19 cellular contexts compared by ENCODE assay signal in genomic region chr3:18919158-18919557, GRCh38.
A peak's percentile ranks its signal among the peaks of the same experiment; 100 is the strongest.
DNase-seq lines count a peak whose midpoint lies in the region; ATAC-seq and TF ChIP-seq lines count a peak whose summit lies in the region.
"Had no signal": no experiment of that assay in that cellular context is flagged by ENCODE, and none has a peak within 500 bp of the region (broad histone marks: within the 10 kb centered on the region; RNA-seq: fewer than 3 reads in every experiment).

No MANE protein-coding gene starts in this region.

- H3K4me1 ChIP-seq in foreskin keratinocyte: no peaks in the 10 kb centered on the region
- H3K4me1 ChIP-seq: A549, Caco-2 had no signal

- no peak overlapping the region for H3K4me3 Mint-ChIP-seq in activated CD4-positive, alpha-beta T cell treated with anti-CD3 and anti-CD28 coated beads for 36 hours
- H3K4me3 Mint-ChIP-seq in activated naive CD8-positive, alpha-beta T cell treated with anti-CD3 and anti-CD28 coated beads, Interleukin-2, amount 50 U/mL, for 24 hours: no peak overlapping the region
- H3K4me3 Mint-ChIP-seq in activated naive CD8-positive, alpha-beta T cell treated with anti-CD3 and anti-CD28 coated beads for 36 hours: no peak overlapping the region
- no peak overlapping the region for H3K4me3 Mint-ChIP-seq in stimulated activated naive CD8-positive, alpha-beta T cell treated with anti-CD3 and anti-CD28 coated beads, Interleukin-15, amount 100 ng/mL, for 72 hours
- H3K4me3 Mint-ChIP-seq: CD4-positive, alpha-beta T cell; GM23338 had no signal

- H3K27ac Mint-ChIP-seq in activated CD4-positive, alpha-beta T cell treated with anti-CD3 and anti-CD28 coated beads for 36 hours: no peak overlapping the region
- H3K27ac Mint-ChIP-seq in activated naive CD8-positive, alpha-beta T cell treated with anti-CD3 and anti-CD28 coated beads, Interleukin-2, amount 50 U/mL, for 24 hours: peak overlapping the region; percentile 26
- no peak overlapping the region for H3K27ac Mint-ChIP-seq in activated naive CD8-positive, alpha-beta T cell treated with anti-CD3 and anti-CD28 coated beads for 36 hours
- no peak overlapping the region for H3K27ac Mint-ChIP-seq in stimulated activated naive CD8-positive, alpha-beta T cell treated with anti-CD3 and anti-CD28 coated beads, Interleukin-15, amount 100 ng/mL, for 72 hours
- H3K27ac Mint-ChIP-seq: CD4-positive, alpha-beta T cell; GM23338 had no signal

- H3K9me3 Mint-ChIP-seq in activated CD4-positive, alpha-beta T cell treated with anti-CD3 and anti-CD28 coated beads for 36 hours (ENCODE audit: low read depth): peaks cover 4% of the 10 kb centered on the region
- peaks cover 4% of the 10 kb centered on the region for H3K9me3 Mint-ChIP-seq in activated naive CD8-positive, alpha-beta T cell treated with anti-CD3 and anti-CD28 coated beads, Interleukin-2, amount 50 U/mL, for 24 hours
- H3K9me3 Mint-ChIP-seq in activated naive CD8-positive, alpha-beta T cell treated with anti-CD3 and anti-CD28 coated beads for 36 hours: peaks cover 9% of the 10 kb centered on the region
- H3K9me3 Mint-ChIP-seq in stimulated activated naive CD8-positive, alpha-beta T cell treated with anti-CD3 and anti-CD28 coated beads, Interleukin-15, amount 100 ng/mL, for 72 hours: peaks cover 0 to 5% of the 10 kb centered on the region in 2 donors
- H3K9me3 Mint-ChIP-seq: GM23338 had no signal

- H3K27me3 ChIP-seq in foreskin keratinocyte: no peaks in the 10 kb centered on the region

- peaks cover 3% of the 10 kb centered on the region for H3K36me3 Mint-ChIP-seq in activated CD4-positive, alpha-beta T cell treated with anti-CD3 and anti-CD28 coated beads for 36 hours (ENCODE audit: low read depth)
- no peaks in the 10 kb centered on the region for H3K36me3 Mint-ChIP-seq in activated naive CD8-positive, alpha-beta T cell treated with anti-CD3 and anti-CD28 coated beads, Interleukin-2, amount 50 U/mL, for 24 hours (ENCODE audit: low read depth)
- no peaks in the 10 kb centered on the region for H3K36me3 Mint-ChIP-seq in activated naive CD8-positive, alpha-beta T cell treated with anti-CD3 and anti-CD28 coated beads for 36 hours

- peaks cover 10% of the 10 kb centered on the region for H3K4me1 Mint-ChIP-seq in activated CD4-positive, alpha-beta T cell treated with anti-CD3 and anti-CD28 coated beads for 36 hours
- peaks cover 7% of the 10 kb centered on the region for H3K4me1 Mint-ChIP-seq in activated naive CD8-positive, alpha-beta T cell treated with anti-CD3 and anti-CD28 coated beads, Interleukin-2, amount 50 U/mL, for 24 hours
- H3K4me1 Mint-ChIP-seq in activated naive CD8-positive, alpha-beta T cell treated with anti-CD3 and anti-CD28 coated beads for 36 hours: peaks cover 2% of the 10 kb centered on the region
- H3K4me1 Mint-ChIP-seq in stimulated activated naive CD8-positive, alpha-beta T cell treated with anti-CD3 and anti-CD28 coated beads, Interleukin-15, amount 100 ng/mL, for 72 hours: no peaks in the 10 kb centered on the region

- no peak overlapping the region for H3K27ac ChIP-seq in foreskin keratinocyte
- H3K27ac ChIP-seq: 22Rv1, A549, C4-2B, HL-60 had no signal

- DNase-seq in activated CD4-positive, alpha-beta T cell treated with anti-CD3 and anti-CD28 coated beads for 36 hours: no peak
- DNase-seq in activated CD4-positive, alpha-beta T cell treated with anti-CD3 and anti-CD28 coated beads, Interleukin-2, amount 50 U/mL, for 1 hour: no peak
- DNase-seq in activated naive CD8-positive, alpha-beta T cell treated with anti-CD3 and anti-CD28 coated beads, Interleukin-2, amount 50 U/mL, for 24 hours: no peak
- no peak for DNase-seq in activated naive CD8-positive, alpha-beta T cell treated with anti-CD3 and anti-CD28 coated beads for 36 hours
- DNase-seq in foreskin keratinocyte (peak in 1 of 2 donors; percentile 2), mesenteric fat pad (ENCODE audit: low spot score) (no peak), NCI-H2196 (lab: John Stamatoyannopoulos, UW; ENCODE audit: unreplicated experiment) (no peak)
- DNase-seq in stimulated activated naive CD8-positive, alpha-beta T cell treated with anti-CD3 and anti-CD28 coated beads, Interleukin-15, amount 100 ng/mL, for 72 hours: no peak
- DNase-seq: AML-193; Caco-2; CD4-positive, alpha-beta T cell; DMS79; GDM1; HCEC 1CT had no signal

- peaks cover 2% of the 10 kb centered on the region for H3K27me3 Mint-ChIP-seq in activated CD4-positive, alpha-beta T cell treated with anti-CD3 and anti-CD28 coated beads for 36 hours
- H3K27me3 Mint-ChIP-seq in activated naive CD8-positive, alpha-beta T cell treated with anti-CD3 and anti-CD28 coated beads, Interleukin-2, amount 50 U/mL, for 24 hours: peaks cover 5% of the 10 kb centered on the region
- no peaks in the 10 kb centered on the region for H3K27me3 Mint-ChIP-seq in activated naive CD8-positive, alpha-beta T cell treated with anti-CD3 and anti-CD28 coated beads for 36 hours
- no peaks in the 10 kb centered on the region for H3K27me3 Mint-ChIP-seq in stimulated activated naive CD8-positive, alpha-beta T cell treated with anti-CD3 and anti-CD28 coated beads, Interleukin-15, amount 100 ng/mL, for 72 hours
- H3K27me3 Mint-ChIP-seq: CD4-positive, alpha-beta T cell had no signal

- intact Hi-C loops in activated CD4-positive, alpha-beta T cell treated with anti-CD3 and anti-CD28 coated beads for 36 hours (cut with DNase I, micrococcal nuclease): no loop called here

- CTCF ChIA-PET in activated CD4-positive, alpha-beta T cell treated with anti-CD3 and anti-CD28 coated beads for 36 hours (lab: Charles Lee): interaction anchor here (1.7 kb wide), 1 partner anchor 18 kb away, joined by 3 read pairs; no protein-coding TSS in a partner anchor

- TF ChIP-seq CTCF in foreskin keratinocyte (conservative IDR thresholded peaks at IDR 0.05): no peak

- peak; percentile 78 for ATAC-seq in activated CD4-positive, alpha-beta T cell treated with anti-CD3 and anti-CD28 coated beads for 36 hours
- no peak for ATAC-seq in activated naive CD8-positive, alpha-beta T cell treated with anti-CD3 and anti-CD28 coated beads, Interleukin-2, amount 50 U/mL, for 24 hours
- peak; percentile 23 for ATAC-seq in foreskin keratinocyte
- ATAC-seq in stimulated activated naive CD8-positive, alpha-beta T cell treated with anti-CD3 and anti-CD28 coated beads, Interleukin-15, amount 100 ng/mL, for 72 hours: peak; percentile 46
- ATAC-seq: A549, GM23338 had no signal

- POLR2A ChIA-PET in activated CD4-positive, alpha-beta T cell treated with anti-CD3 and anti-CD28 coated beads for 36 hours (lab: Charles Lee): interaction anchor here (0.5 kb wide), 1 partner anchor 403 kb away, joined by 3 read pairs; no protein-coding TSS in a partner anchor
